ENCODE assay signal across 8 cellular contexts in genomic region chr22:40055143-40055926, GRCh38.
DNase-seq lines count a peak whose midpoint lies in the region; ATAC-seq lines count a peak whose summit lies in the region.

No MANE protein-coding gene starts in this region.

- peak; percentile 87 for ATAC-seq in HG03135 (IDR thresholded peaks at IDR 0.05; ENCODE audit: unreplicated experiment)

- H3K9me3 Mint-ChIP-seq in activated naive CD4-positive, alpha-beta T cell treated with anti-CD3 and anti-CD28 coated beads, Interleukin-2, amount 10 ng/mL, durations not matched to agents 7 days and 5 days, result no peaks in the 10 kb centered on the region
- H3K9me3 Mint-ChIP-seq in activated T-helper 1 cell treated with anti-CD3 and anti-CD28 coated beads, Interleukin-12 subunit alpha, Interleukin-12 subunit beta, Interleukin-2, Interleukin-4 antibody, amounts not matched to agents 30 ng/mL and 10 ng/mL and 1 ng/mL, durations not matched to agents 14 hours and 24 hours and 36 hours, result no peaks in the 10 kb centered on the region
- no peaks in the 10 kb centered on the region for H3K9me3 Mint-ChIP-seq in stimulated activated naive CD8-positive, alpha-beta T cell treated with anti-CD3 and anti-CD28 coated beads, Interleukin-15, Interleukin-2, amounts not matched to agents 100 ng/mL and 50 ng/mL, for 24 hours

- CTCF ChIA-PET in activated naive CD4-positive, alpha-beta T cell treated with anti-CD3 and anti-CD28 coated beads, Interleukin-2, amount 10 ng/mL, durations not matched to agents 7 days and 5 days (lab: Charles Lee), result interaction anchor here (0.7 to 2.1 kb wide), 5 partner anchors 32 to 671 kb away, joined by 3 to 4 read pairs (median 4); partner anchors contain the start of gene TNRC6B

- peaks cover 16% of the 10 kb centered on the region for H3K36me3 Mint-ChIP-seq in activated naive CD4-positive, alpha-beta T cell treated with anti-CD3 and anti-CD28 coated beads, Interleukin-2, amount 10 ng/mL, durations not matched to agents 7 days and 5 days
- peaks cover 2% of the 10 kb centered on the region for H3K36me3 Mint-ChIP-seq in activated T-helper 1 cell treated with anti-CD3 and anti-CD28 coated beads, Interleukin-12 subunit alpha, Interleukin-12 subunit beta, Interleukin-2, Interleukin-4 antibody, amounts not matched to agents 30 ng/mL and 10 ng/mL and 1 ng/mL, durations not matched to agents 14 hours and 24 hours and 36 hours (ENCODE audit: low read depth)
- H3K36me3 Mint-ChIP-seq in stimulated activated naive CD8-positive, alpha-beta T cell treated with anti-CD3 and anti-CD28 coated beads, Interleukin-15, Interleukin-2, amounts not matched to agents 100 ng/mL and 50 ng/mL, for 24 hours (ENCODE audit: low read depth), result no peaks in the 10 kb centered on the region

- H3K27me3 Mint-ChIP-seq in activated naive CD4-positive, alpha-beta T cell treated with anti-CD3 and anti-CD28 coated beads, Interleukin-2, amount 10 ng/mL, durations not matched to agents 7 days and 5 days, result no peaks in the 10 kb centered on the region
- no peaks in the 10 kb centered on the region for H3K27me3 Mint-ChIP-seq in activated T-helper 1 cell treated with anti-CD3 and anti-CD28 coated beads, Interleukin-12 subunit alpha, Interleukin-12 subunit beta, Interleukin-2, Interleukin-4 antibody, amounts not matched to agents 30 ng/mL and 10 ng/mL and 1 ng/mL, durations not matched to agents 14 hours and 24 hours and 36 hours (ENCODE audit: insufficient read depth)
- H3K27me3 Mint-ChIP-seq in stimulated activated naive CD8-positive, alpha-beta T cell treated with anti-CD3 and anti-CD28 coated beads, Interleukin-15, Interleukin-2, amounts not matched to agents 100 ng/mL and 50 ng/mL, for 24 hours, result no peaks in the 10 kb centered on the region

- peaks cover 80% of the 10 kb centered on the region for H3K4me1 Mint-ChIP-seq in activated naive CD4-positive, alpha-beta T cell treated with anti-CD3 and anti-CD28 coated beads, Interleukin-2, amount 10 ng/mL, durations not matched to agents 7 days and 5 days
- peaks cover 54% of the 10 kb centered on the region for H3K4me1 Mint-ChIP-seq in activated T-helper 1 cell treated with anti-CD3 and anti-CD28 coated beads, Interleukin-12 subunit alpha, Interleukin-12 subunit beta, Interleukin-2, Interleukin-4 antibody, amounts not matched to agents 30 ng/mL and 10 ng/mL and 1 ng/mL, durations not matched to agents 14 hours and 24 hours and 36 hours (ENCODE audit: low read depth)
- peaks cover 90% of the 10 kb centered on the region for H3K4me1 Mint-ChIP-seq in stimulated activated naive CD8-positive, alpha-beta T cell treated with anti-CD3 and anti-CD28 coated beads, Interleukin-15, Interleukin-2, amounts not matched to agents 100 ng/mL and 50 ng/mL, for 24 hours (ENCODE audit: low read depth)

- intact Hi-C loops in activated T-helper 1 cell treated with anti-CD3 and anti-CD28 coated beads, Interleukin-12 subunit alpha, Interleukin-12 subunit beta, Interleukin-2, Interleukin-4 antibody, amounts not matched to agents 30 ng/mL and 10 ng/mL and 1 ng/mL, durations not matched to agents 14 hours and 24 hours and 36 hours (cut with micrococcal nuclease), result loop anchor here (1.0 to 5.0 kb wide), 3 partner anchors 11 to 122 kb away; partner anchors contain the start of gene TNRC6B

- H3K27ac Mint-ChIP-seq in activated naive CD4-positive, alpha-beta T cell treated with anti-CD3 and anti-CD28 coated beads, Interleukin-2, amount 10 ng/mL, durations not matched to agents 7 days and 5 days, result peak overlapping the region; percentile 97
- H3K27ac Mint-ChIP-seq in activated T-helper 1 cell treated with anti-CD3 and anti-CD28 coated beads, Interleukin-12 subunit alpha, Interleukin-12 subunit beta, Interleukin-2, Interleukin-4 antibody, amounts not matched to agents 30 ng/mL and 10 ng/mL and 1 ng/mL, durations not matched to agents 14 hours and 24 hours and 36 hours, result peak overlapping the region; percentile 88
- peak overlapping the region; percentile 95 for H3K27ac Mint-ChIP-seq in stimulated activated naive CD8-positive, alpha-beta T cell treated with anti-CD3 and anti-CD28 coated beads, Interleukin-15, Interleukin-2, amounts not matched to agents 100 ng/mL and 50 ng/mL, for 24 hours

- H3K4me3 Mint-ChIP-seq in activated naive CD4-positive, alpha-beta T cell treated with anti-CD3 and anti-CD28 coated beads, Interleukin-2, amount 10 ng/mL, durations not matched to agents 7 days and 5 days, result peak overlapping the region; percentile 61
- H3K4me3 Mint-ChIP-seq in activated T-helper 1 cell treated with anti-CD3 and anti-CD28 coated beads, Interleukin-12 subunit alpha, Interleukin-12 subunit beta, Interleukin-2, Interleukin-4 antibody, amounts not matched to agents 30 ng/mL and 10 ng/mL and 1 ng/mL, durations not matched to agents 14 hours and 24 hours and 36 hours, result peak overlapping the region; percentile 64
- peak overlapping the region; percentile 74 for H3K4me3 Mint-ChIP-seq in stimulated activated naive CD8-positive, alpha-beta T cell treated with anti-CD3 and anti-CD28 coated beads, Interleukin-15, Interleukin-2, amounts not matched to agents 100 ng/mL and 50 ng/mL, for 24 hours

- DNase-seq in activated naive CD4-positive, alpha-beta T cell treated with anti-CD3 and anti-CD28 coated beads, Interleukin-2, amount 10 ng/mL, durations not matched to agents 7 days and 5 days, result peak; percentile 35
- DNase-seq in activated naive CD4-positive, alpha-beta T cell (lab: John Stamatoyannopoulos, UW), result no peak
- no peak for DNase-seq in activated T-helper 1 cell treated with anti-CD3 and anti-CD28 coated beads, Interleukin-12 subunit alpha, Interleukin-12 subunit beta, Interleukin-2, Interleukin-4 antibody, amounts not matched to agents 30 ng/mL and 10 ng/mL and 1 ng/mL, durations not matched to agents 14 hours and 24 hours and 36 hours (ENCODE audit: low spot score)
- DNase-seq in SIG-M5 treated with dmso at 0.1 percent for 504 hours (lab: John Stamatoyannopoulos, UW; ENCODE audit: unreplicated experiment) (no peak), HuH-7.5 (ENCODE audit: low spot score) (no peak), A172 (ENCODE audit: low spot score) (no peak)
